Comparison of ENCODE assay signal across 1 cellular context in genomic region chr11:40381481-40381880, GRCh38.
TF ChIP-seq lines count a peak whose summit lies in the region.

No MANE protein-coding gene starts in this region.

TF ChIP-seq in HepG2, 621 proteins besides CTCF, POLR2A, EP300 and RAD21 (continued from another document):
- no peak for TF ChIP-seq ZBTB4 (CRISPR knock-in tag; IDR thresholded peaks at IDR 0.05; ENCODE audit: borderline replicate concordance)
